In genomic region chr12:10339441-10339840, GRCh38 we compare ENCODE assay signal across 15 cellular contexts. TPM values are rescaled to one million over a fixed set of nuclear protein-coding genes. Genes with fewer than 3 reads are reported as not detected.
DNase-seq lines count a peak whose midpoint lies in the region; ATAC-seq lines count a peak whose summit lies in the region.
"Had no signal": no experiment of that assay in that cellular context is flagged by ENCODE, and none has a peak within 500 bp of the region (broad histone marks: within the 10 kb centered on the region; RNA-seq: fewer than 3 reads in every experiment).

No MANE protein-coding gene starts in this region.

- DNase-seq in H4 (ENCODE audit: low spot score) (peak; percentile 13), RPMI7951 (ENCODE audit: low read depth) (peak; percentile 57), epithelial cell of prostate (ENCODE audit: low read depth, low spot score) (no peak), renal cortical epithelial cell (ENCODE audit: low read depth) (peak; percentile 16), NCI-H1417 treated with DMSO at 0.1 percent for 48 hours (lab: John Stamatoyannopoulos, UW) (no peak), HPDE6-E6E7 (ENCODE audit: extremely low spot score) (no peak)
- DNase-seq in stimulated activated naive B cell treated with anti-CD40 and anti-IgM and Interleukin-4, amounts not matched to agents 10 μg/mL and 1 μg/mL and 100 μg/mL, for 72 hours = no peak
- DNase-seq: activated naive CD4-positive, alpha-beta T cell treated with Interleukin-2 at 50 U/mL for 16 hours; body of pancreas; CD4-positive, alpha-beta T cell; effector CD8-positive, alpha-beta T cell; NCI-H187; NCI-H524 treated with DMSO at 0.1 percent for 48 hours; T-cell had no signal

- H3K27me3 Mint-ChIP-seq in stimulated activated naive B cell treated with anti-CD40 and anti-IgM and Interleukin-4, amounts not matched to agents 10 μg/mL and 1 μg/mL and 100 μg/mL, for 72 hours = no peaks in the 10 kb centered on the region
- H3K27me3 Mint-ChIP-seq: CD4-positive, alpha-beta T cell; T-cell had no signal

- peaks cover 9 to 18% of the 10 kb centered on the region in 2 donors for H3K4me1 Mint-ChIP-seq in stimulated activated naive B cell treated with anti-CD40 and anti-IgM and Interleukin-4, amounts not matched to agents 10 μg/mL and 1 μg/mL and 100 μg/mL, for 72 hours

- peak overlapping the region; percentile 46 for H3K27ac ChIP-seq in epithelial cell of prostate
- H3K27ac ChIP-seq: body of pancreas had no signal

- H3K9me3 Mint-ChIP-seq in stimulated activated naive B cell treated with anti-CD40 and anti-IgM and Interleukin-4, amounts not matched to agents 10 μg/mL and 1 μg/mL and 100 μg/mL, for 72 hours = peaks cover 4 to 8% of the 10 kb centered on the region in 2 donors
- H3K9me3 Mint-ChIP-seq: CD4-positive, alpha-beta T cell; T-cell had no signal

- no peaks in the 10 kb centered on the region for H3K36me3 Mint-ChIP-seq in stimulated activated naive B cell treated with anti-CD40 and anti-IgM and Interleukin-4, amounts not matched to agents 10 μg/mL and 1 μg/mL and 100 μg/mL, for 72 hours
- H3K36me3 Mint-ChIP-seq: T-cell had no signal

- ATAC-seq in stimulated activated naive B cell treated with anti-CD40 and anti-IgM and Interleukin-4, amounts not matched to agents 10 μg/mL and 1 μg/mL and 100 μg/mL, for 72 hours (replicated peaks) = no peak
- no peak for ATAC-seq in HG03457 (IDR thresholded peaks at IDR 0.05; ENCODE audit: unreplicated experiment)
- ATAC-seq: body of pancreas, T-cell had no signal

- H3K27ac Mint-ChIP-seq in stimulated activated naive B cell treated with anti-CD40 and anti-IgM and Interleukin-4, amounts not matched to agents 10 μg/mL and 1 μg/mL and 100 μg/mL, for 72 hours = no peak overlapping the region
- H3K27ac Mint-ChIP-seq: CD4-positive, alpha-beta T cell; T-cell had no signal

- H3K4me3 Mint-ChIP-seq in stimulated activated naive B cell treated with anti-CD40 and anti-IgM and Interleukin-4, amounts not matched to agents 10 μg/mL and 1 μg/mL and 100 μg/mL, for 72 hours = no peak overlapping the region
- H3K4me3 Mint-ChIP-seq: CD4-positive, alpha-beta T cell; T-cell had no signal

RNA-seq across cellular contexts. Expression of gene KLRD1, which starts 31.8 kb away (rescaled TPM):
- 0.77 and 6.7 TPM in 2 replicates for total RNA-seq in H4 (2014; rRNA removed; shearing (Covaris generic))
- total RNA-seq in RPMI7951 (2014; rRNA removed; shearing (Covaris generic)) = under 0.01 TPM in 1 of 2 replicates, not detected in the other
- under 0.01 and 4.1 TPM in 2 replicates for total RNA-seq in renal cortical epithelial cell

RNA-seq across cellular contexts. Expression of gene KLRK1, which starts 50.4 kb away (rescaled TPM):
- not detected in 2 replicates for total RNA-seq in H4 (2014; rRNA removed; shearing (Covaris generic))
- total RNA-seq in RPMI7951 (2014; rRNA removed; shearing (Covaris generic)) = not detected in 2 replicates
- not detected in 2 replicates for total RNA-seq in renal cortical epithelial cell

Comparison
In these comparisons a context has a peak if more than half of its experiments do, and no peak if none do; other contexts are left out.
1. DNase-seq: peak in H4 (single experiment), RPMI7951 (single experiment) and renal cortical epithelial cell (single experiment); none in epithelial cell of prostate (single experiment), stimulated activated naive B cell treated with anti-CD40 and anti-IgM and Interleukin-4, amounts not matched to agents 10 μg/mL and 1 μg/mL and 100 μg/mL, for 72 hours (single experiment), NCI-H1417 treated with DMSO at 0.1 percent for 48 hours (single experiment) and HPDE6-E6E7 (single experiment).